ENCODE assay signal across 23 cellular contexts in the genomic region with DNA sequence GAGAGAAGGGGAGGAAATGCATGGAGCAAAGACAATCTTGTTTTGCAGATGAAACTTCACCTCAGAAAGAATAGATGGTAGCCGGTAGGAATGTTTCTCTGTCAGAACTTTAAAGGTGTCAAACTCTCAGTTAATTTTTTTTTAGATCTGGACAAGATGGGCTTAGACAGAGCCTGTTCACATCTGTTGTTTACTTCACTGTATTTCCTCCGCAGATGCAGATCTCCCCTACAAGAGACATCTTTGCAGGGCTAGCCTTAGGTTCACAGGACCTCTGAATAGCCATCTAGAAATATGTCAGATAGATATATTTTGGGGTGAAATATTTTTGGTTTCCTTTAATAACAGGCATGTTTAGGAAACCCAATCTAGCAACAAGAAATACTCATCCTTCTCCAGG. TPM values are rescaled to one million over a fixed set of nuclear protein-coding genes. Genes with fewer than 3 reads are reported as not detected.
DNase-seq lines count a peak whose midpoint lies in the region; ATAC-seq and FAIRE-seq lines count a peak whose summit lies in the region.
"Had no signal": no experiment of that assay in that cellular context is flagged by ENCODE, and none has a peak within 500 bp of the region (broad histone marks: within the 10 kb centered on the region; RNA-seq: fewer than 3 reads in every experiment).

No MANE protein-coding gene starts in this region.

- no peaks in the 10 kb centered on the region for H3K36me3 ChIP-seq in naive thymus-derived CD4-positive, alpha-beta T cell (ENCODE audit: control insufficient read depth in 2 of 3, insufficient read depth in 3 of 3, low read length in 3 of 3)
- H3K36me3 ChIP-seq: BE2C had no signal

- H3K4me1 ChIP-seq in naive thymus-derived CD4-positive, alpha-beta T cell (ENCODE audit: control insufficient read depth in 2 of 2, insufficient read depth in 2 of 2, low read length in 2 of 2), result peaks cover 39 to 44% of the 10 kb centered on the region in 2 donors
- H3K4me1 ChIP-seq: BE2C had no signal

- FAIRE-seq in HTR-8/SVneo (lab: Jason Lieb, UNC), result peak; percentile 72
- FAIRE-seq: A204.1, G401.6, GM12891 had no signal

- intact Hi-C loops in naive thymus-derived CD4-positive, alpha-beta T cell (cut with micrococcal nuclease), result loop anchor here in 1 of 2 donors (5.0 kb wide), 1 partner anchor 1410 kb away; a partner anchor contains a TSS

- H3K36me3 Mint-ChIP-seq in activated naive CD4-positive, alpha-beta T cell treated with anti-CD3 and anti-CD28 coated beads, Interleukin-2, amount 50 U/mL, for 24 hours, result peaks cover 20% of the 10 kb centered on the region
- peaks cover 11 to 29% (median 18%) of the 10 kb centered on the region in 5 donors for H3K36me3 Mint-ChIP-seq in naive thymus-derived CD4-positive, alpha-beta T cell

- no peaks in the 10 kb centered on the region for H3K27me3 ChIP-seq in naive thymus-derived CD4-positive, alpha-beta T cell (ENCODE audit: control insufficient read depth in 2 of 2, insufficient read depth in 2 of 2, low read length in 2 of 2)

- peaks cover 60% of the 10 kb centered on the region for H3K4me1 Mint-ChIP-seq in activated naive CD4-positive, alpha-beta T cell treated with anti-CD3 and anti-CD28 coated beads, Interleukin-2, amount 50 U/mL, for 24 hours
- peaks cover 37 to 73% (median 68%) of the 10 kb centered on the region in 7 donors for H3K4me1 Mint-ChIP-seq in naive thymus-derived CD4-positive, alpha-beta T cell

- DNase-seq in activated naive CD4-positive, alpha-beta T cell treated with anti-CD3 and anti-CD28 coated beads, Interleukin-2, amount 50 U/mL, for 16 hours, result no peak
- no peak for DNase-seq in HTR-8/SVneo (ENCODE audit: insufficient read length, low spot score)
- no peak for DNase-seq in naive thymus-derived CD4-positive, alpha-beta T cell
- DNase-seq in NCI-H146 (lab: John Stamatoyannopoulos, UW), result no peak
- DNase-seq: ACHN; BE2C; CD4-positive, alpha-beta memory T cell; DMS53; DND-41; GOT3; H7; HFFc6; KBM-7 had no signal

- peaks cover 0 to 12% (median 0%) of the 10 kb centered on the region in 3 experiments for H3K9me3 ChIP-seq in naive thymus-derived CD4-positive, alpha-beta T cell (ENCODE audit: control insufficient read depth in 2 of 3, low read length in 3 of 3)
- H3K9me3 ChIP-seq: BE2C had no signal

- POLR2A ChIA-PET in naive thymus-derived CD4-positive, alpha-beta T cell (lab: Charles Lee), result interaction anchor here (6.2 to 6.8 kb wide), 2 partner anchors 14 to 78 kb away, joined by 36 to 175 read pairs; a partner anchor contains a TSS

- H3K27ac Mint-ChIP-seq in activated naive CD4-positive, alpha-beta T cell treated with anti-CD3 and anti-CD28 coated beads, Interleukin-2, amount 50 U/mL, for 24 hours, result peak overlapping the region; percentile 9
- H3K27ac Mint-ChIP-seq in naive thymus-derived CD4-positive, alpha-beta T cell, result peak overlapping the region in 5 of 9 donors; percentile 8 to 78 (median 55)
- H3K27ac Mint-ChIP-seq: CD4-positive, alpha-beta memory T cell; HFFc6; IgD-negative memory B cell had no signal

- no peaks in the 10 kb centered on the region for H3K27me3 Mint-ChIP-seq in activated naive CD4-positive, alpha-beta T cell treated with anti-CD3 and anti-CD28 coated beads, Interleukin-2, amount 50 U/mL, for 24 hours
- H3K27me3 Mint-ChIP-seq in naive thymus-derived CD4-positive, alpha-beta T cell, result peaks cover 0 to 76% (median 0%) of the 10 kb centered on the region in 5 donors

- CTCF ChIA-PET in naive thymus-derived CD4-positive, alpha-beta T cell (lab: Charles Lee), result interaction anchor here (1.0 kb wide), 1 partner anchor 11 kb away, joined by 3 read pairs; no protein-coding TSS in a partner anchor

- no peak overlapping the region for H3K27ac ChIP-seq in naive thymus-derived CD4-positive, alpha-beta T cell (ENCODE audit: low read depth, low read length)
- H3K27ac ChIP-seq: C4-2B, HL-60 had no signal

- no peak overlapping the region for H3K4me3 Mint-ChIP-seq in activated naive CD4-positive, alpha-beta T cell treated with anti-CD3 and anti-CD28 coated beads, Interleukin-2, amount 50 U/mL, for 24 hours
- H3K4me3 Mint-ChIP-seq in naive thymus-derived CD4-positive, alpha-beta T cell, result peak overlapping the region in 2 of 10 donors; percentile 8 to 24
- H3K4me3 Mint-ChIP-seq: HFFc6, IgD-negative memory B cell had no signal

- ATAC-seq in naive thymus-derived CD4-positive, alpha-beta T cell, result no peak
- no peak for ATAC-seq in GM18909 (IDR thresholded peaks at IDR 0.05; ENCODE audit: poor library complexity, unreplicated experiment)
- ATAC-seq: HCT116 had no signal

- peaks cover 26% of the 10 kb centered on the region for H3K9me3 Mint-ChIP-seq in activated naive CD4-positive, alpha-beta T cell treated with anti-CD3 and anti-CD28 coated beads, Interleukin-2, amount 50 U/mL, for 24 hours
- peaks cover 10 to 43% (median 27%) of the 10 kb centered on the region in 11 donors for H3K9me3 Mint-ChIP-seq in naive thymus-derived CD4-positive, alpha-beta T cell

- H3K4me3 ChIP-seq in naive thymus-derived CD4-positive, alpha-beta T cell (ENCODE audit: low read length), result no peak overlapping the region

RNA-seq across cellular contexts. Expression of a gene that starts 12.1 kb away (rescaled TPM):
- total RNA-seq in naive thymus-derived CD4-positive, alpha-beta T cell, result 10 to 100 TPM in 4 of 5 experiments, 1 to 10 TPM in 1; 9.4 to 27.9 (median 14.2) TPM
- 1 to 10 TPM; 5.9 to 7.2 TPM for polyA plus RNA-seq in naive thymus-derived CD4-positive, alpha-beta T cell
- total RNA-seq: H7, HFFc6, HT1080 had no signal
